In the genomic region with DNA sequence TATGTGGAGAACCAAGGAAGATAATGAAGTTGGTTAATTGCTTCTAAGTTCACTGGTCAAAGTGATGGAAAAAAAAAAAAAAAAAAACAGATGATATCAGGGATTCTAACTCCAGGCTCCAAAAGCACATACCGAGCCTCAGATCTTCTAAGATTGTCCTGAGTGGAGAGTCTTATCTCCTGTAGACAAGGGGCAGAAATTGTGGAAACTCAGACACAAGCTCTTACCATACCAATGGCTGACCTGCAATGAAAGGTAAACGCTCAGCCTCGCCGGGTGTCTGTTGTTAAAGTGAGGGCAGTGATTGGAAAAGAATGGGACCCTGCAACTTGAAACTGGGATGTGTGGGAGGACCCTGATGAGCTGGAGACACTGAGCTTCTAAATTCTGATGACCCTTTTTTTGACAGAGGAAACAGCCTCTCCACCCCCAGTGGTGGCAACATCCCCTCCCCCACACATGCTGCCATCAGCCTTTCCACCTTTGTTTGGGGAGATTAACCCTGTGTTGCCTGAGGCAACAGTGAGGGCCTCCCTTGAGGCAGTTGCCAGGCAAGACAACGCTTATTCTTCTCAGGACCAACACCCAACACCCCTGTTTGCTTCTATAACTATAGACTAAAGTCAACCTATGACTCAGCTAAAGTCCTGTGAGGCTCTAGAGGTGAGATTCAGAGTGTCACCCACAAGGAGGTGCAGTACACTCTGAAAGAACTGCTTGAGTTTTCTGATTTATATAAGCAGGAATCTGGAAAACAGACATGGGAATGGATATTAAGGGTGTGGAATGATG, we compare ENCODE assay signal across 1 cellular context.
TF ChIP-seq lines count a peak whose summit lies in the region.

No MANE protein-coding gene starts in this region.

TF ChIP-seq in GM23338, 12 proteins besides CTCF, POLR2A, EP300 and RAD21 (continued from another document):
- TF ChIP-seq ZNF462 (CRISPR knock-in tag; IDR thresholded peaks at IDR 0.05) (no peak), CREB1 (CRISPR knock-in tag; IDR thresholded peaks at IDR 0.05; ENCODE audit: low read depth) (no peak), ZNF331 (CRISPR knock-in tag; IDR thresholded peaks at IDR 0.05; ENCODE audit: low read depth) (no peak), POLR2AphosphoS5 (IDR thresholded peaks at IDR 0.05; ENCODE audit: low read depth) (no peak), EZH2 (IDR thresholded peaks at IDR 0.05; ENCODE audit: low read depth, unreplicated experiment) (no peak), JUNB (IDR thresholded peaks at IDR 0.05; ENCODE audit: unreplicated experiment) (no peak), ZNF114 (CRISPR knock-in tag; IDR thresholded peaks at IDR 0.05) (no peak)
